Comparison of ENCODE assay signal across 15 cellular contexts in the genomic region with DNA sequence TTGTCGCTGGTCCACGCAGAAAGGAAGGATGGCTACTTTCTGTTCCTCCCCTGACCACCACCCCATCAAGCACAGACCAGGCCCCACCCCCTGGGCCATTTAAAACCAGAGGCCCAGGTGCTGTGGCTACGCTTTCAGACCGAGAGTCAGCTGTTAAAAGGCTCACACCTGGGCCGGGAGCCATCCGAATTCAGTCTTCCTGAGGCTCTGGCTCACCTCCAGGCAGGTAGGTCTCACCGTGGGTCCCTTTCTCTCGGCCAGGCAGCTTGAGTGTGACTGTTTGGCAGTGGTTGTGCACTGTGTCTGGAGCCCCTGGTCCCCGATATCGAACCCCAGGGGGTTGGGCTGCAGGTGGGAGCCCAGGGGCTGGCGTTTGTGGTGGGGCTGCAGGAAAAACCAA. TPM values are rescaled to one million over a fixed set of nuclear protein-coding genes. Genes with fewer than 3 reads are reported as not detected.
DNase-seq lines count a peak whose midpoint lies in the region; ATAC-seq and TF ChIP-seq lines count a peak whose summit lies in the region.
"Had no signal": no experiment of that assay in that cellular context is flagged by ENCODE, and none has a peak within 500 bp of the region (broad histone marks: within the 10 kb centered on the region; RNA-seq: fewer than 3 reads in every experiment).

No MANE protein-coding gene starts in this region.

- no peaks in the 10 kb centered on the region for H3K27me3 Mint-ChIP-seq in activated CD8-positive, alpha-beta memory T cell treated with anti-CD3 and anti-CD28 coated beads, Interleukin-2, amount 10 ng/mL, durations not matched to agents 7 days and 5 days

- peaks cover 4% of the 10 kb centered on the region for H3K36me3 Mint-ChIP-seq in activated CD8-positive, alpha-beta memory T cell treated with anti-CD3 and anti-CD28 coated beads, Interleukin-2, amount 10 ng/mL, durations not matched to agents 7 days and 5 days

- H3K27ac ChIP-seq in spleen, result no peak overlapping the region
- no peak overlapping the region for H3K27ac ChIP-seq in gastrocnemius medialis
- H3K27ac ChIP-seq: GM23248 had no signal

- H3K27ac Mint-ChIP-seq in activated CD8-positive, alpha-beta memory T cell treated with anti-CD3 and anti-CD28 coated beads, Interleukin-2, amount 10 ng/mL, durations not matched to agents 7 days and 5 days, result no peak overlapping the region
- H3K27ac Mint-ChIP-seq: CD8-positive, alpha-beta T cell had no signal

- no peaks in the 10 kb centered on the region for H3K36me3 ChIP-seq in spleen
- H3K36me3 ChIP-seq in gastrocnemius medialis, result no peaks in the 10 kb centered on the region

- CTCF ChIA-PET in activated CD8-positive, alpha-beta memory T cell treated with anti-CD3 and anti-CD28 coated beads, Interleukin-2, amount 10 ng/mL, durations not matched to agents 7 days and 5 days (lab: Charles Lee), result no interaction called here

- no peak overlapping the region for H3K4me3 ChIP-seq in spleen
- H3K4me3 ChIP-seq in gastrocnemius medialis, result no peak overlapping the region
- H3K4me3 ChIP-seq: GM23248 had no signal

- TF ChIP-seq POLR2A in spleen (IDR thresholded peaks at IDR 0.05), result no peak
- no peak for TF ChIP-seq POLR2A in gastrocnemius medialis (IDR thresholded peaks at IDR 0.05)

- ATAC-seq in activated CD8-positive, alpha-beta memory T cell treated with anti-CD3 and anti-CD28 coated beads, Interleukin-2, amount 10 ng/mL, durations not matched to agents 7 days and 5 days, result no peak
- ATAC-seq in gastrocnemius medialis, result no peak
- ATAC-seq: CD8-positive, alpha-beta T cell; HCT116 had no signal

- peaks cover 0 to 45% (median 0%) of the 10 kb centered on the region in 7 donors for H3K27me3 ChIP-seq in spleen (replicated peaks in 1 of 7)
- peaks cover 2 to 8% (median 5%) of the 10 kb centered on the region in 3 donors for H3K27me3 ChIP-seq in gastrocnemius medialis

- TF ChIP-seq CTCF in spleen (IDR thresholded peaks at IDR 0.05 in 8 of 11, conservative IDR thresholded peaks at IDR 0.05 in 3 of 11), result no peak
- no peak for TF ChIP-seq CTCF in gastrocnemius medialis (IDR thresholded peaks at IDR 0.05 in 4 of 5, conservative IDR thresholded peaks at IDR 0.05 in 1 of 5)

- peak; percentile 21 for DNase-seq in DMS79 (lab: John Stamatoyannopoulos, UW)
- DNase-seq in DMS79 treated with DMSO at 0.1 percent for 48 hours (lab: John Stamatoyannopoulos, UW), result peak; percentile 73
- DNase-seq in RPMI8226, result peak; percentile 86
- peak; percentile 24 for DNase-seq in spleen
- DNase-seq in activated CD8-positive, alpha-beta memory T cell treated with anti-CD3 and anti-CD28 coated beads, Interleukin-2, amount 10 ng/mL, durations not matched to agents 7 days and 5 days, result no peak
- no peak for DNase-seq in gastrocnemius medialis
- DNase-seq: C1 segment of cervical spinal cord; Caco-2; CD8-positive, alpha-beta T cell; DMS153; GF-D8; GM23248; H9 had no signal

- H3K9me3 ChIP-seq in spleen, result peaks cover 13 to 46% (median 40%) of the 10 kb centered on the region in 8 donors
- peaks cover 0 to 13% (median 6%) of the 10 kb centered on the region in 3 donors for H3K9me3 ChIP-seq in gastrocnemius medialis

- in situ Hi-C loops in gastrocnemius medialis (cut with MboI; ENCODE audit: low sequenced_read_pairs in 4 of 4), result no loop called here

- H3K4me3 Mint-ChIP-seq in activated CD8-positive, alpha-beta memory T cell treated with anti-CD3 and anti-CD28 coated beads, Interleukin-2, amount 10 ng/mL, durations not matched to agents 7 days and 5 days, result no peak overlapping the region
- H3K4me3 Mint-ChIP-seq: CD8-positive, alpha-beta T cell; H9 had no signal

- no peaks in the 10 kb centered on the region for H3K4me1 Mint-ChIP-seq in activated CD8-positive, alpha-beta memory T cell treated with anti-CD3 and anti-CD28 coated beads, Interleukin-2, amount 10 ng/mL, durations not matched to agents 7 days and 5 days

- intact Hi-C loops in spleen (cut with DNase I; ENCODE audit: low total_unique reads) (no loop called here), gastrocnemius medialis (cut with DNase I; ENCODE audit: low total_unique reads) (no loop called here)

- WGBS in spleen, 5 donors, result 76 to 80% (median 77%) methylated on average over 6 to 11 of the region's 11 CpGs

- peaks cover 16% of the 10 kb centered on the region for H3K9me3 Mint-ChIP-seq in activated CD8-positive, alpha-beta memory T cell treated with anti-CD3 and anti-CD28 coated beads, Interleukin-2, amount 10 ng/mL, durations not matched to agents 7 days and 5 days (ENCODE audit: low read depth)

- H3K4me1 ChIP-seq in spleen (no peaks in the 10 kb centered on the region), gastrocnemius medialis (no peaks in the 10 kb centered on the region)
- H3K4me1 ChIP-seq: Caco-2 had no signal

RNA-seq across cellular contexts. Expression of a gene that starts 7.2 kb away (rescaled TPM):
- total RNA-seq in spleen, result not detected
- polyA plus RNA-seq in spleen, result not detected
- total RNA-seq in activated CD8-positive, alpha-beta memory T cell treated with anti-CD3 and anti-CD28 coated beads, Interleukin-2, amount 10 ng/mL, durations not matched to agents 7 days and 5 days, result not detected
- total RNA-seq in gastrocnemius medialis, result not detected
- total RNA-seq: A172; CD8-positive, alpha-beta T cell; H9 had no signal
- polyA plus RNA-seq: GM23248 had no signal

Comparison
In these comparisons a context has a peak if more than half of its experiments do, and no peak if none do; other contexts are left out.
1. DNase-seq: peak in DMS79 (single experiment), DMS79 treated with DMSO at 0.1 percent for 48 hours (single experiment), RPMI8226 (single experiment) and spleen (single experiment); none in activated CD8-positive, alpha-beta memory T cell treated with anti-CD3 and anti-CD28 coated beads, Interleukin-2, amount 10 ng/mL, durations not matched to agents 7 days and 5 days (single experiment) and gastrocnemius medialis (0 of 2).